In the genomic region with DNA sequence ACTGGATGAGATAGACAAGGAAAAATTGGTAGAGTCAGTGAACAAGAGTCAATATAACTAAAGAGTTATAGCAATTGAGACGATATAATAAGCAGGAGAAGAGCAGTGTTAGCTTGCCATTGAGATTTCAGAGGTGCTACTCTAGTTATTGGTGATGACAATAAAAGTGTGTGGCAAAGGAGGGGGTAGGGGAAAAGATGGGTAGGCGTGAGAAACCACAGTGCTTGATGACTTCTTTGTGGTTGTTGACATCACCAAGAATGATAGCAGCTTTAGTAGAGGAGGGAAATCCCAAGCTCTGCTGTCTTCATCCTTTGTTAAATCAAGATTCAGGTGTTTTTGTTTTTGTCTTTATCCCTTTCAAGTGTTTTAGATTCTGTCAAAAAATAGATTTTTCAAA, we compare ENCODE assay signal across 1 cellular context.
TF ChIP-seq lines count a peak whose summit lies in the region.

No MANE protein-coding gene starts in this region.

TF ChIP-seq in GM12878, 131 proteins besides CTCF, POLR2A, EP300 and RAD21 (continued from another document and continues in another):
- TF ChIP-seq, protein P1, sequence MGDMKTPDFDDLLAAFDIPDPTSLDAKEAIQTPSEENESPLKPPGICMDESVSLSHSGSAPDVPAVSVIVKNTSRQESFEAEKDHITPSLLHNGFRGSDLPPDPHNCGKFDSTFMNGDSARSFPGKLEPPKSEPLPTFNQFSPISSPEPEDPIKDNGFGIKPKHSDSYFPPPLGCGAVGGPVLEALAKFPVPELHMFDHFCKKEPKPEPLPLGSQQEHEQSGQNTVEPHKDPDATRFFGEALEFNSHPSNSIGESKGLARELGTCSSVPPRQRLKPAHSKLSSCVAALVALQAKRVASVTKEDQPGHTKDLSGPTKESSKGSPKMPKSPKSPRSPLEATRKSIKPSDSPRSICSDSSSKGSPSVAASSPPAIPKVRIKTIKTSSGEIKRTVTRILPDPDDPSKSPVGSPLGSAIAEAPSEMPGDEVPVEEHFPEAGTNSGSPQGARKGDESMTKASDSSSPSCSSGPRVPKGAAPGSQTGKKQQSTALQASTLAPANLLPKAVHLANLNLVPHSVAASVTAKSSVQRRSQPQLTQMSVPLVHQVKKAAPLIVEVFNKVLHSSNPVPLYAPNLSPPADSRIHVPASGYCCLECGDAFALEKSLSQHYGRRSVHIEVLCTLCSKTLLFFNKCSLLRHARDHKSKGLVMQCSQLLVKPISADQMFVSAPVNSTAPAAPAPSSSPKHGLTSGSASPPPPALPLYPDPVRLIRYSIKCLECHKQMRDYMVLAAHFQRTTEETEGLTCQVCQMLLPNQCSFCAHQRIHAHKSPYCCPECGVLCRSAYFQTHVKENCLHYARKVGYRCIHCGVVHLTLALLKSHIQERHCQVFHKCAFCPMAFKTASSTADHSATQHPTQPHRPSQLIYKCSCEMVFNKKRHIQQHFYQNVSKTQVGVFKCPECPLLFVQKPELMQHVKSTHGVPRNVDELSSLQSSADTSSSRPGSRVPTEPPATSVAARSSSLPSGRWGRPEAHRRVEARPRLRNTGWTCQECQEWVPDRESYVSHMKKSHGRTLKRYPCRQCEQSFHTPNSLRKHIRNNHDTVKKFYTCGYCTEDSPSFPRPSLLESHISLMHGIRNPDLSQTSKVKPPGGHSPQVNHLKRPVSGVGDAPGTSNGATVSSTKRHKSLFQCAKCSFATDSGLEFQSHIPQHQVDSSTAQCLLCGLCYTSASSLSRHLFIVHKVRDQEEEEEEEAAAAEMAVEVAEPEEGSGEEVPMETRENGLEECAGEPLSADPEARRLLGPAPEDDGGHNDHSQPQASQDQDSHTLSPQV (IDR thresholded peaks at IDR 0.05) = no peak
- TF ChIP-seq RAD51 (IDR thresholded peaks at IDR 0.05) = no peak
- peak; percentile 91 for TF ChIP-seq DPF2 (IDR thresholded peaks at IDR 0.05)
- TF ChIP-seq PML (IDR thresholded peaks at IDR 0.05; ENCODE audit: low read length) = no peak
- TF ChIP-seq, protein P2, sequence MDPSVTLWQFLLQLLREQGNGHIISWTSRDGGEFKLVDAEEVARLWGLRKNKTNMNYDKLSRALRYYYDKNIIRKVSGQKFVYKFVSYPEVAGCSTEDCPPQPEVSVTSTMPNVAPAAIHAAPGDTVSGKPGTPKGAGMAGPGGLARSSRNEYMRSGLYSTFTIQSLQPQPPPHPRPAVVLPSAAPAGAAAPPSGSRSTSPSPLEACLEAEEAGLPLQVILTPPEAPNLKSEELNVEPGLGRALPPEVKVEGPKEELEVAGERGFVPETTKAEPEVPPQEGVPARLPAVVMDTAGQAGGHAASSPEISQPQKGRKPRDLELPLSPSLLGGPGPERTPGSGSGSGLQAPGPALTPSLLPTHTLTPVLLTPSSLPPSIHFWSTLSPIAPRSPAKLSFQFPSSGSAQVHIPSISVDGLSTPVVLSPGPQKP (IDR thresholded peaks at IDR 0.05; ENCODE audit: low read depth, low read length) = no peak
- no peak for TF ChIP-seq NFXL1 (IDR thresholded peaks at IDR 0.05; ENCODE audit: borderline replicate concordance)
- no peak for TF ChIP-seq TARDBP (IDR thresholded peaks at IDR 0.05; ENCODE audit: borderline replicate concordance)
- TF ChIP-seq TCF7 (IDR thresholded peaks at IDR 0.05; ENCODE audit: borderline replicate concordance) = no peak
- TF ChIP-seq BCL11A (IDR thresholded peaks at IDR 0.05; ENCODE audit: low read depth, low read length) = peak; percentile 88
- TF ChIP-seq NR2C2 (IDR thresholded peaks at IDR 0.05; ENCODE audit: borderline replicate concordance, control insufficient read depth, insufficient read length, low read depth) = no peak
- TF ChIP-seq BHLHE40 (IDR thresholded peaks at IDR 0.05; ENCODE audit: borderline replicate concordance in 1 of 2, low read depth in 2 of 2, low read length in 1 of 2) = peak in 1 of 2 experiments; percentile 66; a peak in 1 of 4 replicates
- TF ChIP-seq MTA3 (IDR thresholded peaks at IDR 0.05; ENCODE audit: borderline replicate concordance, low read length) = no peak
- no peak for TF ChIP-seq HCFC1 (IDR thresholded peaks at IDR 0.05; ENCODE audit: low read length)
- TF ChIP-seq, protein P3, sequence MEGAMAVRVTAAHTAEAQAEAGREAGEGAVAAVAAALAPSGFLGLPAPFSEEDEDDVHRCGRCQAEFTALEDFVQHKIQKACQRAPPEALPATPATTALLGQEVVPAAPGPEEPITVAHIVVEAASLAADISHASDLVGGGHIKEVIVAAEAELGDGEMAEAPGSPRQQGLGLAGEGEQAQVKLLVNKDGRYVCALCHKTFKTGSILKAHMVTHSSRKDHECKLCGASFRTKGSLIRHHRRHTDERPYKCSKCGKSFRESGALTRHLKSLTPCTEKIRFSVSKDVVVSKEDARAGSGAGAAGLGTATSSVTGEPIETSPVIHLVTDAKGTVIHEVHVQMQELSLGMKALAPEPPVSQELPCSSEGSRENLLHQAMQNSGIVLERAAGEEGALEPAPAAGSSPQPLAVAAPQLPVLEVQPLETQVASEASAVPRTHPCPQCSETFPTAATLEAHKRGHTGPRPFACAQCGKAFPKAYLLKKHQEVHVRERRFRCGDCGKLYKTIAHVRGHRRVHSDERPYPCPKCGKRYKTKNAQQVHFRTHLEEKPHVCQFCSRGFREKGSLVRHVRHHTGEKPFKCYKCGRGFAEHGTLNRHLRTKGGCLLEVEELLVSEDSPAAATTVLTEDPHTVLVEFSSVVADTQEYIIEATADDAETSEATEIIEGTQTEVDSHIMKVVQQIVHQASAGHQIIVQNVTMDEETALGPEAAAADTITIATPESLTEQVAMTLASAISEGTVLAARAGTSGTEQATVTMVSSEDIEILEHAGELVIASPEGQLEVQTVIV (IDR thresholded peaks at IDR 0.05; ENCODE audit: borderline replicate concordance, partially characterized antibody) = no peak
- TF ChIP-seq WRNIP1 (IDR thresholded peaks at IDR 0.05; ENCODE audit: borderline replicate concordance, low read depth, low read length) = no peak
- TF ChIP-seq SPI1 (IDR thresholded peaks at IDR 0.05; ENCODE audit: borderline replicate concordance, insufficient read depth, low read depth, low read length) = no peak
- no peak for TF ChIP-seq NR2C1 (IDR thresholded peaks at IDR 0.05)
- TF ChIP-seq, protein P4, sequence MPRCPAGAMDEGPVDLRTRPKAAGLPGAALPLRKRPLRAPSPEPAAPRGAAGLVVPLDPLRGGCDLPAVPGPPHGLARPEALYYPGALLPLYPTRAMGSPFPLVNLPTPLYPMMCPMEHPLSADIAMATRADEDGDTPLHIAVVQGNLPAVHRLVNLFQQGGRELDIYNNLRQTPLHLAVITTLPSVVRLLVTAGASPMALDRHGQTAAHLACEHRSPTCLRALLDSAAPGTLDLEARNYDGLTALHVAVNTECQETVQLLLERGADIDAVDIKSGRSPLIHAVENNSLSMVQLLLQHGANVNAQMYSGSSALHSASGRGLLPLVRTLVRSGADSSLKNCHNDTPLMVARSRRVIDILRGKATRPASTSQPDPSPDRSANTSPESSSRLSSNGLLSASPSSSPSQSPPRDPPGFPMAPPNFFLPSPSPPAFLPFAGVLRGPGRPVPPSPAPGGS (IDR thresholded peaks at IDR 0.05; ENCODE audit: borderline replicate concordance, insufficient read depth, low read depth, low read length, poor library complexity, severe bottlenecking) = no peak
- TF ChIP-seq IRF4 (IDR thresholded peaks at IDR 0.05; ENCODE audit: low read depth, low read length) = 0 out of 2 replicates have a peak, but pooled peaks have one; percentile 28
- TF ChIP-seq KDM1A (IDR thresholded peaks at IDR 0.05; ENCODE audit: borderline replicate concordance) = no peak
- TF ChIP-seq, protein P5, sequence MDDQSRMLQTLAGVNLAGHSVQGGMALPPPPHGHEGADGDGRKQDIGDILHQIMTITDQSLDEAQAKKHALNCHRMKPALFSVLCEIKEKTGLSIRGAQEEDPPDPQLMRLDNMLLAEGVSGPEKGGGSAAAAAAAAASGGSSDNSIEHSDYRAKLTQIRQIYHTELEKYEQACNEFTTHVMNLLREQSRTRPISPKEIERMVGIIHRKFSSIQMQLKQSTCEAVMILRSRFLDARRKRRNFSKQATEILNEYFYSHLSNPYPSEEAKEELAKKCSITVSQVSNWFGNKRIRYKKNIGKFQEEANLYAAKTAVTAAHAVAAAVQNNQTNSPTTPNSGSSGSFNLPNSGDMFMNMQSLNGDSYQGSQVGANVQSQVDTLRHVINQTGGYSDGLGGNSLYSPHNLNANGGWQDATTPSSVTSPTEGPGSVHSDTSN (IDR thresholded peaks at IDR 0.05; ENCODE audit: insufficient replicate concordance, low read depth, low read length) = no peak
- peak; percentile 97 for TF ChIP-seq RUNX3 (IDR thresholded peaks at IDR 0.05; ENCODE audit: low read length)
- peak; percentile 34; the same call in 1 of the 3 replicates for TF ChIP-seq POU2F2 (IDR thresholded peaks at IDR 0.05; ENCODE audit: borderline replicate concordance, low read depth, low read length)
- TF ChIP-seq MEF2A (IDR thresholded peaks at IDR 0.05; ENCODE audit: insufficient read depth, low read depth, low read length) = 0 out of 2 replicates have a peak, but pooled peaks have one; percentile 46
- TF ChIP-seq SREBF2 (IDR thresholded peaks at IDR 0.05; ENCODE audit: low read length) = no peak
- TF ChIP-seq SUZ12 (IDR thresholded peaks at IDR 0.05; ENCODE audit: unreplicated experiment) = no peak
- TF ChIP-seq, protein P6, sequence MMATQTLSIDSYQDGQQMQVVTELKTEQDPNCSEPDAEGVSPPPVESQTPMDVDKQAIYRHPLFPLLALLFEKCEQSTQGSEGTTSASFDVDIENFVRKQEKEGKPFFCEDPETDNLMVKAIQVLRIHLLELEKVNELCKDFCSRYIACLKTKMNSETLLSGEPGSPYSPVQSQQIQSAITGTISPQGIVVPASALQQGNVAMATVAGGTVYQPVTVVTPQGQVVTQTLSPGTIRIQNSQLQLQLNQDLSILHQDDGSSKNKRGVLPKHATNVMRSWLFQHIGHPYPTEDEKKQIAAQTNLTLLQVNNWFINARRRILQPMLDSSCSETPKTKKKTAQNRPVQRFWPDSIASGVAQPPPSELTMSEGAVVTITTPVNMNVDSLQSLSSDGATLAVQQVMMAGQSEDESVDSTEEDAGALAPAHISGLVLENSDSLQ (IDR thresholded peaks at IDR 0.05) = peak; percentile 45; the same call in 1 of the 2 replicates
- TF ChIP-seq, protein P7, sequence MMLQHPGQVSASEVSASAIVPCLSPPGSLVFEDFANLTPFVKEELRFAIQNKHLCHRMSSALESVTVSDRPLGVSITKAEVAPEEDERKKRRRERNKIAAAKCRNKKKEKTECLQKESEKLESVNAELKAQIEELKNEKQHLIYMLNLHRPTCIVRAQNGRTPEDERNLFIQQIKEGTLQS (IDR thresholded peaks at IDR 0.05; ENCODE audit: borderline replicate concordance, extremely low read depth, low read depth, low read length) = no peak
- TF ChIP-seq SMARCA5 (IDR thresholded peaks at IDR 0.05) = no peak
- TF ChIP-seq SREBF1 (IDR thresholded peaks at IDR 0.05; ENCODE audit: low read length) = no peak
- TF ChIP-seq, protein P8, sequence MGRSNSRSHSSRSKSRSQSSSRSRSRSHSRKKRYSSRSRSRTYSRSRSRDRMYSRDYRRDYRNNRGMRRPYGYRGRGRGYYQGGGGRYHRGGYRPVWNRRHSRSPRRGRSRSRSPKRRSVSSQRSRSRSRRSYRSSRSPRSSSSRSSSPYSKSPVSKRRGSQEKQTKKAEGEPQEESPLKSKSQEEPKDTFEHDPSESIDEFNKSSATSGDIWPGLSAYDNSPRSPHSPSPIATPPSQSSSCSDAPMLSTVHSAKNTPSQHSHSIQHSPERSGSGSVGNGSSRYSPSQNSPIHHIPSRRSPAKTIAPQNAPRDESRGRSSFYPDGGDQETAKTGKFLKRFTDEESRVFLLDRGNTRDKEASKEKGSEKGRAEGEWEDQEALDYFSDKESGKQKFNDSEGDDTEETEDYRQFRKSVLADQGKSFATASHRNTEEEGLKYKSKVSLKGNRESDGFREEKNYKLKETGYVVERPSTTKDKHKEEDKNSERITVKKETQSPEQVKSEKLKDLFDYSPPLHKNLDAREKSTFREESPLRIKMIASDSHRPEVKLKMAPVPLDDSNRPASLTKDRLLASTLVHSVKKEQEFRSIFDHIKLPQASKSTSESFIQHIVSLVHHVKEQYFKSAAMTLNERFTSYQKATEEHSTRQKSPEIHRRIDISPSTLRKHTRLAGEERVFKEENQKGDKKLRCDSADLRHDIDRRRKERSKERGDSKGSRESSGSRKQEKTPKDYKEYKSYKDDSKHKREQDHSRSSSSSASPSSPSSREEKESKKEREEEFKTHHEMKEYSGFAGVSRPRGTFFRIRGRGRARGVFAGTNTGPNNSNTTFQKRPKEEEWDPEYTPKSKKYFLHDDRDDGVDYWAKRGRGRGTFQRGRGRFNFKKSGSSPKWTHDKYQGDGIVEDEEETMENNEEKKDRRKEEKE (IDR thresholded peaks at IDR 0.05) = no peak
- TF ChIP-seq PAX8 (IDR thresholded peaks at IDR 0.05) = no peak
- no peak for TF ChIP-seq CEBPB (IDR thresholded peaks at IDR 0.05; ENCODE audit: borderline replicate concordance in 1 of 2, low read depth in 2 of 2, low read length in 2 of 2)
- TF ChIP-seq ZNF217 (IDR thresholded peaks at IDR 0.05) = peak; percentile 50; the same call in 1 of the 2 replicates
- TF ChIP-seq MEF2B (IDR thresholded peaks at IDR 0.05; ENCODE audit: partially characterized antibody, poor library complexity, severe bottlenecking) = peak; percentile 66
- TF ChIP-seq, protein P9, sequence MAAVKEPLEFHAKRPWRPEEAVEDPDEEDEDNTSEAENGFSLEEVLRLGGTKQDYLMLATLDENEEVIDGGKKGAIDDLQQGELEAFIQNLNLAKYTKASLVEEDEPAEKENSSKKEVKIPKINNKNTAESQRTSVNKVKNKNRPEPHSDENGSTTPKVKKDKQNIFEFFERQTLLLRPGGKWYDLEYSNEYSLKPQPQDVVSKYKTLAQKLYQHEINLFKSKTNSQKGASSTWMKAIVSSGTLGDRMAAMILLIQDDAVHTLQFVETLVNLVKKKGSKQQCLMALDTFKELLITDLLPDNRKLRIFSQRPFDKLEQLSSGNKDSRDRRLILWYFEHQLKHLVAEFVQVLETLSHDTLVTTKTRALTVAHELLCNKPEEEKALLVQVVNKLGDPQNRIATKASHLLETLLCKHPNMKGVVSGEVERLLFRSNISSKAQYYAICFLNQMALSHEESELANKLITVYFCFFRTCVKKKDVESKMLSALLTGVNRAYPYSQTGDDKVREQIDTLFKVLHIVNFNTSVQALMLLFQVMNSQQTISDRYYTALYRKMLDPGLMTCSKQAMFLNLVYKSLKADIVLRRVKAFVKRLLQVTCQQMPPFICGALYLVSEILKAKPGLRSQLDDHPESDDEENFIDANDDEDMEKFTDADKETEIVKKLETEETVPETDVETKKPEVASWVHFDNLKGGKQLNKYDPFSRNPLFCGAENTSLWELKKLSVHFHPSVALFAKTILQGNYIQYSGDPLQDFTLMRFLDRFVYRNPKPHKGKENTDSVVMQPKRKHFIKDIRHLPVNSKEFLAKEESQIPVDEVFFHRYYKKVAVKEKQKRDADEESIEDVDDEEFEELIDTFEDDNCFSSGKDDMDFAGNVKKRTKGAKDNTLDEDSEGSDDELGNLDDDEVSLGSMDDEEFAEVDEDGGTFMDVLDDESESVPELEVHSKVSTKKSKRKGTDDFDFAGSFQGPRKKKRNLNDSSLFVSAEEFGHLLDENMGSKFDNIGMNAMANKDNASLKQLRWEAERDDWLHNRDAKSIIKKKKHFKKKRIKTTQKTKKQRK (IDR thresholded peaks at IDR 0.05; ENCODE audit: low read depth, low read length) = no peak
- no peak for TF ChIP-seq BRCA1 (IDR thresholded peaks at IDR 0.05; ENCODE audit: low read depth, low read length)
- no peak for TF ChIP-seq HDAC6 (IDR thresholded peaks at IDR 0.05; ENCODE audit: unreplicated experiment)
- TF ChIP-seq, protein P10, sequence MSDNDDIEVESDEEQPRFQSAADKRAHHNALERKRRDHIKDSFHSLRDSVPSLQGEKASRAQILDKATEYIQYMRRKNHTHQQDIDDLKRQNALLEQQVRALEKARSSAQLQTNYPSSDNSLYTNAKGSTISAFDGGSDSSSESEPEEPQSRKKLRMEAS (IDR thresholded peaks at IDR 0.05; ENCODE audit: low read depth, low read length) = no peak
- TF ChIP-seq SP1 (IDR thresholded peaks at IDR 0.05; ENCODE audit: low read depth, low read length) = no peak
